In genomic region chr11:31863170-31863929, GRCh38 we compare ENCODE assay signal across 22 cellular contexts. TPM values are rescaled to one million over a fixed set of nuclear protein-coding genes. Genes with fewer than 3 reads are reported as not detected.
DNase-seq lines count a peak whose midpoint lies in the region; ATAC-seq and TF ChIP-seq lines count a peak whose summit lies in the region.
"Had no signal": no experiment of that assay in that cellular context is flagged by ENCODE, and none has a peak within 500 bp of the region (broad histone marks: within the 10 kb centered on the region; RNA-seq: fewer than 3 reads in every experiment).

No MANE protein-coding gene starts in this region.

- H3K27ac Mint-ChIP-seq in H9 = peak overlapping the region in 1 of 3 experiments; percentile 76; a peak in 1 of 7 replicates
- H3K27ac Mint-ChIP-seq in activated CD4-positive, alpha-beta memory T cell treated with anti-CD3 and anti-CD28 coated beads, Interleukin-2, amount 10 ng/mL, durations not matched to agents 7 days and 5 days = no peak overlapping the region
- H3K27ac Mint-ChIP-seq: CD4-positive, CD25-positive, alpha-beta regulatory T cell had no signal

- no peak overlapping the region for H4K5ac ChIP-seq in H9 (ENCODE audit: insufficient read length, low read depth, low read length)

- peaks cover 24% of the 10 kb centered on the region for H3K27me3 Mint-ChIP-seq in H9 (ENCODE audit: low read depth)
- peaks cover 16% of the 10 kb centered on the region for H3K27me3 Mint-ChIP-seq in activated CD4-positive, alpha-beta memory T cell treated with anti-CD3 and anti-CD28 coated beads, Interleukin-2, amount 10 ng/mL, durations not matched to agents 7 days and 5 days

- peaks cover 0 to 12% (median 12%) of the 10 kb centered on the region in 3 experiments; a peak in 5 of 7 replicates for H3K36me3 Mint-ChIP-seq in H9 (ENCODE audit: insufficient read depth in 1 of 3, low read depth in 3 of 3)
- no peaks in the 10 kb centered on the region for H3K36me3 Mint-ChIP-seq in activated CD4-positive, alpha-beta memory T cell treated with anti-CD3 and anti-CD28 coated beads, Interleukin-2, amount 10 ng/mL, durations not matched to agents 7 days and 5 days (ENCODE audit: low read depth)
- H3K36me3 Mint-ChIP-seq: CD4-positive, CD25-positive, alpha-beta regulatory T cell had no signal

- H3K4me3 ChIP-seq in iPS DF 6.9 (ENCODE audit: low read length) (no peak overlapping the region), neuronal stem cell (ENCODE audit: low read length in 2 of 2) (no peak overlapping the region)
- H3K4me3 ChIP-seq: Peyer's patch had no signal

- no peak overlapping the region for H3K56ac ChIP-seq in H9 (ENCODE audit: insufficient read length, low read depth, low read length)

- H3K9me3 Mint-ChIP-seq in H9 = peaks cover 8 to 12% of the 10 kb centered on the region in 2 experiments
- no peaks in the 10 kb centered on the region for H3K9me3 Mint-ChIP-seq in activated CD4-positive, alpha-beta memory T cell treated with anti-CD3 and anti-CD28 coated beads, Interleukin-2, amount 10 ng/mL, durations not matched to agents 7 days and 5 days

- no peaks in the 10 kb centered on the region for H3K36me3 ChIP-seq in iPS DF 6.9 (ENCODE audit: control insufficient read depth, insufficient read depth, low read length)
- no peaks in the 10 kb centered on the region for H3K36me3 ChIP-seq in neuronal stem cell (replicated peaks in 1 of 2; ENCODE audit: control insufficient read depth in 2 of 2, insufficient read depth in 2 of 2, low read length in 2 of 2)
- H3K36me3 ChIP-seq: Peyer's patch had no signal

- no peak overlapping the region for H3K23ac ChIP-seq in H9 (ENCODE audit: insufficient read length, low read depth, low read length)
- no peak overlapping the region for H3K23ac ChIP-seq in neuronal stem cell (ENCODE audit: low read depth, low read length, poor library complexity)

- H3K9ac ChIP-seq in H9 (ENCODE audit: extremely low read depth, insufficient read length, low read length) (no peak overlapping the region), neuronal stem cell (ENCODE audit: low read depth, low read length, poor library complexity) (no peak overlapping the region)

- H2BK12ac ChIP-seq in H9 (ENCODE audit: insufficient read length, low read depth, low read length) (no peak overlapping the region), neuronal stem cell (ENCODE audit: low read length) (no peak overlapping the region)

- peaks cover 31 to 50% of the 10 kb centered on the region in 2 experiments for H3K4me1 Mint-ChIP-seq in H9
- no peaks in the 10 kb centered on the region for H3K4me1 Mint-ChIP-seq in activated CD4-positive, alpha-beta memory T cell treated with anti-CD3 and anti-CD28 coated beads, Interleukin-2, amount 10 ng/mL, durations not matched to agents 7 days and 5 days
- H3K4me1 Mint-ChIP-seq: CD4-positive, CD25-positive, alpha-beta regulatory T cell had no signal

- H2AFZ ChIP-seq in H9 (ENCODE audit: low read length) = no peak overlapping the region
- H2AFZ ChIP-seq in neuronal stem cell (ENCODE audit: low read length) = peak overlapping the region; percentile 0

- CTCF ChIA-PET in activated CD4-positive, alpha-beta memory T cell treated with anti-CD3 and anti-CD28 coated beads, Interleukin-2, amount 10 ng/mL, durations not matched to agents 7 days and 5 days (lab: Charles Lee) = no interaction called here

- H3K27me3 ChIP-seq in H9 (ENCODE audit: insufficient read depth, low read length) = no peaks in the 10 kb centered on the region; the same call in 1 of the 2 replicates
- no peaks in the 10 kb centered on the region for H3K27me3 ChIP-seq in iPS DF 6.9 (ENCODE audit: control insufficient read depth, insufficient read depth, low read length)
- H3K27me3 ChIP-seq in neuronal stem cell (ENCODE audit: control insufficient read depth in 3 of 3, insufficient read depth in 3 of 3, low read depth in 1 of 3, low read length in 3 of 3) = peaks cover 0 to under 1% (median 0%) of the 10 kb centered on the region in 3 experiments
- H3K27me3 ChIP-seq: Peyer's patch had no signal

- WGBS in H9 (ENCODE audit: extremely low coverage, insufficient read length, low lambda C conversion rate) = no CpG with 5 or more reads among the region's 8 CpGs
- WGBS in iPS DF 6.9 (ENCODE audit: insufficient coverage, insufficient read length) = no CpG with 5 or more reads among the region's 8 CpGs
- no CpG with 5 or more reads among the region's 8 CpGs for WGBS in neuronal stem cell (ENCODE audit: extremely low coverage in 2 of 2, insufficient read length in 2 of 2, insufficient replicate concordance in 1 of 2), 2 donors

- no peak overlapping the region for H3K4me2 ChIP-seq in H9 (ENCODE audit: insufficient read depth, insufficient read length, low read length)
- no peak overlapping the region for H3K4me2 ChIP-seq in neuronal stem cell (ENCODE audit: insufficient read depth, low read length, poor library complexity, severe bottlenecking)

- no peaks in the 10 kb centered on the region for H3K79me2 ChIP-seq in H9 (ENCODE audit: insufficient read depth, low read length)

- H2BK120ac ChIP-seq in H9 (ENCODE audit: low read depth, low read length, poor library complexity, severe bottlenecking) = no peak overlapping the region
- H2BK120ac ChIP-seq in neuronal stem cell (ENCODE audit: low read depth, low read length) = no peak overlapping the region

- no peaks in the 10 kb centered on the region for H3K23me2 ChIP-seq in H9 (ENCODE audit: insufficient read length, low read depth, low read length, poor library complexity, severe bottlenecking)

- no peaks in the 10 kb centered on the region for H3K79me1 ChIP-seq in H9 (ENCODE audit: insufficient read depth, low read depth, low read length, poor library complexity, severe bottlenecking)
- H3K79me1 ChIP-seq in neuronal stem cell (ENCODE audit: low read depth, low read length) = no peaks in the 10 kb centered on the region

- 0 out of 2 replicates have a peak, but pooled peaks cover 3% of the 10 kb centered on the region for H3K4me1 ChIP-seq in H9 (ENCODE audit: insufficient read depth, low read length)
- H3K4me1 ChIP-seq in iPS DF 6.9 (ENCODE audit: control insufficient read depth, insufficient read depth, low read length) = 0 out of 2 replicates have a peak, but pooled peaks cover 4% of the 10 kb centered on the region
- peaks cover 2% of the 10 kb centered on the region in 2 donors for H3K4me1 ChIP-seq in neuronal stem cell (ENCODE audit: control insufficient read depth in 2 of 2, insufficient read depth in 1 of 2, low read depth in 1 of 2, low read length in 2 of 2)
- H3K4me1 ChIP-seq: Peyer's patch had no signal

- H3T11ph ChIP-seq in H9 (ENCODE audit: low read length) = no peak overlapping the region

- ATAC-seq in GM18861 (IDR thresholded peaks at IDR 0.05; ENCODE audit: unreplicated experiment) = no peak
- ATAC-seq in HG03159 (IDR thresholded peaks at IDR 0.05; ENCODE audit: unreplicated experiment) = no peak

- no peak for TF ChIP-seq CTCF in H9 (conservative IDR thresholded peaks at IDR 0.05)

- no peak overlapping the region for H2BK20ac ChIP-seq in H9 (ENCODE audit: low read depth, low read length, poor library complexity, severe bottlenecking)

- no peaks in the 10 kb centered on the region for H4K20me1 ChIP-seq in H9 (ENCODE audit: control insufficient read depth, insufficient read depth, insufficient read length)

- no peak overlapping the region for H3K4me3 Mint-ChIP-seq in H9
- H3K4me3 Mint-ChIP-seq in activated CD4-positive, alpha-beta memory T cell treated with anti-CD3 and anti-CD28 coated beads, Interleukin-2, amount 10 ng/mL, durations not matched to agents 7 days and 5 days = no peak overlapping the region
- H3K4me3 Mint-ChIP-seq: CD4-positive, CD25-positive, alpha-beta regulatory T cell had no signal

- H3K27ac ChIP-seq in H9 (ENCODE audit: insufficient read length, low read depth, low read length) = peak overlapping the region; percentile 68
- H3K27ac ChIP-seq in iPS DF 6.9 (ENCODE audit: low read length) = no peak overlapping the region
- no peak overlapping the region for H3K27ac ChIP-seq in neuronal stem cell (replicated peaks; ENCODE audit: low read length)
- H3K27ac ChIP-seq: Peyer's patch had no signal

- H3K14ac ChIP-seq in H9 (ENCODE audit: insufficient read depth, low read length) (no peak overlapping the region), neuronal stem cell (ENCODE audit: low read length) (no peak overlapping the region)

- DNase-seq in H9 = peak; percentile 54
- DNase-seq in ecto neural progenitor cell (ENCODE audit: low spot score) = peak; percentile 14
- DNase-seq in iPS DF 6.9 (ENCODE audit: low read depth, low spot score) = peak; percentile 78
- DNase-seq in neuronal stem cell (ENCODE audit: low spot score) = no peak
- no peak for DNase-seq in activated CD4-positive, alpha-beta memory T cell treated with anti-CD3 and anti-CD28 coated beads, Interleukin-2, amount 10 ng/mL, durations not matched to agents 7 days and 5 days
- DNase-seq: CD4-positive, CD25-positive, alpha-beta regulatory T cell; DMS153; DND-41; IMR-90; KG1; MM.1S; NCI-H1694; NCI-H2029 treated with DMSO at 0.1 percent for 48 hours; NCI-H2171; NCI-H226; NCI-H510A; OCI-M1; Peyer's patch; SHP77 treated with DMSO at 0.1 percent for 48 hours had no signal

- H2AK5ac ChIP-seq in H9 (ENCODE audit: insufficient read length, low read length) (no peak overlapping the region), neuronal stem cell (ENCODE audit: low read depth, low read length) (no peak overlapping the region)

- no peak overlapping the region for H4K8ac ChIP-seq in H9 (replicated peaks; ENCODE audit: insufficient read length, low read depth, low read length)
- H4K8ac ChIP-seq in neuronal stem cell (ENCODE audit: low read depth, low read length) = no peak overlapping the region

- H3K18ac ChIP-seq in H9 (ENCODE audit: insufficient read length, low read depth, low read length) (no peak overlapping the region), neuronal stem cell (ENCODE audit: low read length) (no peak overlapping the region)

- POLR2A ChIA-PET in activated CD4-positive, alpha-beta memory T cell treated with anti-CD3 and anti-CD28 coated beads, Interleukin-2, amount 10 ng/mL, durations not matched to agents 7 days and 5 days (lab: Charles Lee) = no interaction called here

- no peak overlapping the region for H2BK15ac ChIP-seq in H9 (ENCODE audit: low read depth, low read length)
- H2BK15ac ChIP-seq in neuronal stem cell (ENCODE audit: low read length) = no peak overlapping the region

- H2BK5ac ChIP-seq in H9 (ENCODE audit: insufficient read length, low read length) = no peak overlapping the region
- H2BK5ac ChIP-seq in neuronal stem cell (ENCODE audit: low read length) = no peak overlapping the region

- H3K9me3 ChIP-seq in H9 (ENCODE audit: control insufficient read depth, low read depth, low read length) (no peaks in the 10 kb centered on the region), iPS DF 6.9 (ENCODE audit: control insufficient read depth, insufficient read depth, low read length) (no peaks in the 10 kb centered on the region), neuronal stem cell (replicated peaks in 1 of 2; ENCODE audit: control insufficient read depth in 2 of 2, insufficient read depth in 1 of 2, low read depth in 1 of 2, low read length in 2 of 2) (peaks cover 0 to 7% of the 10 kb centered on the region in 2 donors)
- H3K9me3 ChIP-seq: Peyer's patch had no signal

- H4K91ac ChIP-seq in H9 (ENCODE audit: insufficient read length, low read depth, low read length) (no peak overlapping the region), neuronal stem cell (ENCODE audit: low read depth, low read length, poor library complexity) (no peak overlapping the region)

- no peak overlapping the region for H3K4ac ChIP-seq in H9 (ENCODE audit: low read depth, low read length)
- no peak overlapping the region for H3K4ac ChIP-seq in neuronal stem cell (ENCODE audit: low read length)

RNA-seq across cellular contexts. Expression of gene PAX6, which starts 52.2 kb away (rescaled TPM):
- total RNA-seq in H9 (2021) = 0.11 TPM in 1 of 2 replicates, not detected in the other
- polyA plus RNA-seq in neuronal stem cell (2013, experiment 1 of 2) = 254 TPM
- polyA plus RNA-seq in neuronal stem cell (2013, experiment 2 of 2) = 259 TPM
- not detected for total RNA-seq in activated CD4-positive, alpha-beta memory T cell treated with anti-CD3 and anti-CD28 coated beads, Interleukin-2, amount 10 ng/mL, durations not matched to agents 7 days and 5 days
- total RNA-seq: CD4-positive, CD25-positive, alpha-beta regulatory T cell; IMR-90 had no signal
- polyA plus RNA-seq: BJ; CD4-positive, CD25-positive, alpha-beta regulatory T cell; IMR-90 had no signal

Comparison
In these comparisons a context has a peak if more than half of its experiments do, and no peak if none do; other contexts are left out.
1. DNase-seq: peak in H9 (single experiment), ecto neural progenitor cell (single experiment) and iPS DF 6.9 (single experiment); none in neuronal stem cell (single experiment) and activated CD4-positive, alpha-beta memory T cell treated with anti-CD3 and anti-CD28 coated beads, Interleukin-2, amount 10 ng/mL, durations not matched to agents 7 days and 5 days (single experiment).